In the genomic region with DNA sequence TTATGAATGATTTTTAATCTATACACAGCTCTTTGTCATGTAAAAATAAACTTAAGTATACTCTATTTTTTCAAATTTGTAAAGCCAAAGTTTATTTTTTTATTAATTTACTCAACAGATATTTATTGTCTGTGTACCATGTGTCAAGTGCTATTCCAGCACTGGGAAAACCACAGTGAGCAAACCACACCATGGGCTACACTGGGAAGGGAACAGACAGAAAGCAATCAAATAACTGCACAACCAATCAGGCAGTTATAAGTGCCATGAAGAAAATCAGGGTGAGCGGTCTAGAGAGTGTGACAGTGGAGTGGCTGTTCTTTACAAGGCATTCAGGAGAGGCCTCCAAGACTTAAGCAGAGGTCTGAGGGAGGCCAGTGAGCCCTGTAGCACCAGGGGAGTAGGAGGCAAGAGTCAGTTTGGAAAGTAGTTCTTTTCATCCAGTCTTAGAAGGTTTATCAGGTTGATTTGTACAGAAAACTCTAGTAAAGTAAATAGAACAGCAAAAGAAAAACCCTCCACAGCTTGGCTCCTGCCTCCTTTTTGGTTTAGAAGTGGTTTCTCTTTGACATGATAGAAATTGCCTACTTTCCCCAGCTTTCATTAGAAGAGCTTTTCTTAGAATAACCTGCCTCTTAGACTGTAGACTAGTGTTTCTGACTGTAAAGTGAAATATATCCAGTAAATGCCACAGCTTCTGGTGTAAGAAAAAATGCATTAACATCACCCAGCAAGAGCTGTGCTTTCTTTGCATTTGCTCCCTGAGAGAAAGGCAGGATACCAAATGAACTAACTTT, we compare ENCODE assay signal across 1 cellular context.
TF ChIP-seq lines count a peak whose summit lies in the region.

No MANE protein-coding gene starts in this region.

TF ChIP-seq in IMR-90, 13 proteins besides CTCF, POLR2A, EP300 and RAD21:
- TF ChIP-seq, protein P1, sequence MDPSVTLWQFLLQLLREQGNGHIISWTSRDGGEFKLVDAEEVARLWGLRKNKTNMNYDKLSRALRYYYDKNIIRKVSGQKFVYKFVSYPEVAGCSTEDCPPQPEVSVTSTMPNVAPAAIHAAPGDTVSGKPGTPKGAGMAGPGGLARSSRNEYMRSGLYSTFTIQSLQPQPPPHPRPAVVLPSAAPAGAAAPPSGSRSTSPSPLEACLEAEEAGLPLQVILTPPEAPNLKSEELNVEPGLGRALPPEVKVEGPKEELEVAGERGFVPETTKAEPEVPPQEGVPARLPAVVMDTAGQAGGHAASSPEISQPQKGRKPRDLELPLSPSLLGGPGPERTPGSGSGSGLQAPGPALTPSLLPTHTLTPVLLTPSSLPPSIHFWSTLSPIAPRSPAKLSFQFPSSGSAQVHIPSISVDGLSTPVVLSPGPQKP (IDR thresholded peaks at IDR 0.05; ENCODE audit: borderline replicate concordance, low read depth, low read length) = no peak
- no peak for TF ChIP-seq CHD1 (IDR thresholded peaks at IDR 0.05; ENCODE audit: low read depth, low read length)
- TF ChIP-seq RFX5 (IDR thresholded peaks at IDR 0.05; ENCODE audit: low read depth, low read length) = no peak
- no peak for TF ChIP-seq USF2 (IDR thresholded peaks at IDR 0.05; ENCODE audit: low read depth, low read length)
- no peak for TF ChIP-seq BHLHE40 (IDR thresholded peaks at IDR 0.05; ENCODE audit: low read depth, low read length)
- no peak for TF ChIP-seq CEBPB (IDR thresholded peaks at IDR 0.05; ENCODE audit: low read depth, low read length)
TF ChIP-seq in IMR-90: peak in this region for 0.
